Comparison of ENCODE assay signal across 12 cellular contexts in genomic region chr5:56534102-56534501, GRCh38.
DNase-seq lines count a peak whose midpoint lies in the region; ATAC-seq and TF ChIP-seq lines count a peak whose summit lies in the region.
"Had no signal": no experiment of that assay in that cellular context is flagged by ENCODE, and none has a peak within 500 bp of the region (broad histone marks: within the 10 kb centered on the region; RNA-seq: fewer than 3 reads in every experiment).

No MANE protein-coding gene starts in this region.

- intact Hi-C loops in IMR-90 (cut with micrococcal nuclease), result no loop called here

- peaks cover 11% of the 10 kb centered on the region for H3K4me1 ChIP-seq in CD4-positive, CD25-positive, alpha-beta regulatory T cell (ENCODE audit: control insufficient read depth, insufficient read depth, low read length, poor library complexity, severe bottlenecking)
- H3K4me1 ChIP-seq in IMR-90 (ENCODE audit: control insufficient read depth, insufficient read depth, low read length), result no peaks in the 10 kb centered on the region
- peaks cover 9% of the 10 kb centered on the region for H3K4me1 ChIP-seq in mesenchymal stem cell (ENCODE audit: control insufficient read depth, insufficient read depth, low read depth, low read length)

- no peak overlapping the region for H3K4me3 Mint-ChIP-seq in CD4-positive, CD25-positive, alpha-beta regulatory T cell
- H3K4me3 Mint-ChIP-seq: activated naive CD8-positive, alpha-beta T cell treated with anti-CD3 and anti-CD28 coated beads, Interleukin-2, amount 10 ng/mL, durations not matched to agents 7 days and 5 days; CD14-positive monocyte; GM23338 had no signal

- no CpG with 5 or more reads among the region's 4 CpGs for WGBS in IMR-90 (ENCODE audit: extremely low coverage in 2 of 2, insufficient read length in 1 of 2), 2 experiments
- WGBS in mesenchymal stem cell, result 74% methylated on average over 4 of the region's 4 CpGs

- H3K14ac ChIP-seq in IMR-90 (replicated peaks; ENCODE audit: low read depth, low read length) (no peak overlapping the region), mesenchymal stem cell (ENCODE audit: low read length in 2 of 2) (no peak overlapping the region)

- H4K5ac ChIP-seq in IMR-90 (ENCODE audit: low read depth, low read length), result no peak overlapping the region

- H2BK120ac ChIP-seq in IMR-90 (ENCODE audit: low read depth, low read length) (0 out of 2 replicates have a peak overlapping the region, but pooled peaks have one; percentile 83), mesenchymal stem cell (ENCODE audit: low read depth, low read length) (no peak overlapping the region)

- H3K79me1 ChIP-seq in IMR-90 (ENCODE audit: low read depth in 1 of 2, low read length in 2 of 2) (no peaks in the 10 kb centered on the region), mesenchymal stem cell (replicated peaks; ENCODE audit: low read length, poor library complexity, severe bottlenecking) (no peaks in the 10 kb centered on the region)

- TF ChIP-seq POLR2A in IMR-90 (IDR thresholded peaks at IDR 0.05; ENCODE audit: low read depth, low read length), result no peak

- H3K18ac ChIP-seq in IMR-90 (ENCODE audit: low read depth, low read length) (no peak overlapping the region), mesenchymal stem cell (ENCODE audit: low read depth in 1 of 2, low read length in 2 of 2) (no peak overlapping the region)

- no peak for TF ChIP-seq CTCF in IMR-90 (conservative IDR thresholded peaks at IDR 0.05; ENCODE audit: low read depth, low read length)

- in situ Hi-C loops in IMR-90 (cut with MboI; ENCODE audit: low sequenced_read_pairs), result no loop called here

- no peaks in the 10 kb centered on the region for H3K27me3 Mint-ChIP-seq in CD4-positive, CD25-positive, alpha-beta regulatory T cell

- no peak overlapping the region for H2BK5ac ChIP-seq in IMR-90 (ENCODE audit: low read depth, low read length, poor library complexity, severe bottlenecking)
- no peak overlapping the region for H2BK5ac ChIP-seq in mesenchymal stem cell (ENCODE audit: low read depth, low read length, poor library complexity, severe bottlenecking)

- H3K9me1 ChIP-seq in IMR-90 (ENCODE audit: insufficient read depth, low read length), result no peaks in the 10 kb centered on the region

- H2BK12ac ChIP-seq in mesenchymal stem cell (ENCODE audit: low read length in 2 of 2), result peak overlapping the region in 1 of 2 experiments; percentile 59

- H3K9me3 Mint-ChIP-seq in CD4-positive, CD25-positive, alpha-beta regulatory T cell, result peaks cover 0 to 4% (median 0%) of the 10 kb centered on the region in 7 donors
- H3K9me3 Mint-ChIP-seq: GM23338 had no signal

- TF ChIP-seq RAD21 in IMR-90 (IDR thresholded peaks at IDR 0.05; ENCODE audit: low read length), result no peak

- no peak overlapping the region for H2BK15ac ChIP-seq in IMR-90 (ENCODE audit: low read depth, low read length)
- no peak overlapping the region for H2BK15ac ChIP-seq in mesenchymal stem cell (ENCODE audit: low read depth, poor library complexity, severe bottlenecking)

- peak in 1 of 3 donors; percentile 90 for DNase-seq in CD4-positive, CD25-positive, alpha-beta regulatory T cell
- DNase-seq in IMR-90 (no peak), amniotic epithelial cell (ENCODE audit: low read depth) (peak; percentile 55), mesenchymal stem cell (no peak), Ammon's horn (ENCODE audit: low spot score) (no peak), NCI-H526 treated with DMSO at 0.1 percent for 48 hours (lab: John Stamatoyannopoulos, UW) (no peak)
- DNase-seq: activated naive CD8-positive, alpha-beta T cell treated with anti-CD3 and anti-CD28 coated beads, Interleukin-2, amount 10 ng/mL, durations not matched to agents 7 days and 5 days had no signal

- CTCF ChIA-PET in IMR-90 (lab: Yijun Ruan, JAX), result no interaction called here

- H3K56ac ChIP-seq in IMR-90 (ENCODE audit: extremely low read depth, insufficient read depth, low read length), result no peak overlapping the region

- dilution Hi-C loops in IMR-90 (cut with HindIII; ENCODE audit: low sequenced_read_pairs, unreplicated experiment), result no loop called here

- H3K4me3 ChIP-seq in CD4-positive, CD25-positive, alpha-beta regulatory T cell (ENCODE audit: low read depth, low read length), result no peak overlapping the region
- no peak overlapping the region for H3K4me3 ChIP-seq in IMR-90 (ENCODE audit: insufficient read depth, low read depth, low read length)
- no peak overlapping the region for H3K4me3 ChIP-seq in mesenchymal stem cell (ENCODE audit: insufficient read depth in 1 of 2, low read depth in 1 of 2, low read length in 2 of 2)
- H3K4me3 ChIP-seq: GM23338, lung had no signal

- no peak overlapping the region for H2AFZ ChIP-seq in IMR-90 (replicated peaks; ENCODE audit: low read length, poor library complexity)
- H2AFZ ChIP-seq in mesenchymal stem cell (ENCODE audit: low read depth, low read length), result no peak overlapping the region
- H2AFZ ChIP-seq: GM23338 had no signal

- H3K27me3 ChIP-seq in CD4-positive, CD25-positive, alpha-beta regulatory T cell (ENCODE audit: control insufficient read depth, insufficient read depth, low read length), result no peaks in the 10 kb centered on the region
- H3K27me3 ChIP-seq in IMR-90 (ENCODE audit: control insufficient read depth, insufficient read depth, low read length) (no peaks in the 10 kb centered on the region), mesenchymal stem cell (ENCODE audit: control insufficient read depth in 1 of 2, insufficient read depth in 1 of 2, low read length in 2 of 2) (peaks cover 0 to 21% of the 10 kb centered on the region in 2 experiments)

- H3K4me2 ChIP-seq in IMR-90 (ENCODE audit: low read depth, low read length) (no peak overlapping the region), mesenchymal stem cell (ENCODE audit: low read length, poor library complexity, severe bottlenecking) (no peak overlapping the region)
- H3K4me2 ChIP-seq: GM23338 had no signal

- no peak overlapping the region for H3K27ac ChIP-seq in CD4-positive, CD25-positive, alpha-beta regulatory T cell (ENCODE audit: insufficient read depth, low read length, poor library complexity, severe bottlenecking)
- H3K27ac ChIP-seq in IMR-90 (ENCODE audit: insufficient read depth, low read length) (no peak overlapping the region), mesenchymal stem cell (ENCODE audit: low read length, poor library complexity, severe bottlenecking) (no peak overlapping the region)

- H2AK9ac ChIP-seq in IMR-90 (replicated peaks; ENCODE audit: low read depth, low read length, poor library complexity), result no peak overlapping the region

- peak; percentile 87 to 91 for ATAC-seq in CD4-positive, CD25-positive, alpha-beta regulatory T cell (ENCODE audit: low read depth in 2 of 2)
- ATAC-seq in IMR-90 (ENCODE audit: low read depth), result no peak
- no peak for ATAC-seq in HG02623 (IDR thresholded peaks at IDR 0.05; ENCODE audit: unreplicated experiment)
- ATAC-seq in GM21737 (IDR thresholded peaks at IDR 0.05; ENCODE audit: unreplicated experiment), result no peak
- ATAC-seq: GM23338 had no signal

- peak overlapping the region; percentile 8; the same call in 1 of the 2 replicates for H3K4ac ChIP-seq in IMR-90 (ENCODE audit: low read depth, low read length)
- H3K4ac ChIP-seq in mesenchymal stem cell (ENCODE audit: low read depth in 1 of 2, low read length in 2 of 2), result no peak overlapping the region

- no peaks in the 10 kb centered on the region for H3K9me3 ChIP-seq in CD4-positive, CD25-positive, alpha-beta regulatory T cell (ENCODE audit: control insufficient read depth in 2 of 2, low read length in 2 of 2)
- no peaks in the 10 kb centered on the region for H3K9me3 ChIP-seq in IMR-90 (ENCODE audit: control insufficient read depth, insufficient read depth, low read length)
- no peaks in the 10 kb centered on the region for H3K9me3 ChIP-seq in mesenchymal stem cell (ENCODE audit: control insufficient read depth, low read length)

- H3K9ac ChIP-seq in IMR-90 (ENCODE audit: low read depth, low read length), result no peak overlapping the region
- H3K9ac ChIP-seq in mesenchymal stem cell (ENCODE audit: low read length), result no peak overlapping the region

- H4K20me1 ChIP-seq in IMR-90 (ENCODE audit: insufficient read depth, low read length), result no peaks in the 10 kb centered on the region

- no peak overlapping the region for H2AK5ac ChIP-seq in IMR-90 (ENCODE audit: low read depth, low read length)
- peak overlapping the region; percentile 98 for H2AK5ac ChIP-seq in mesenchymal stem cell (ENCODE audit: low read length, severe bottlenecking)

- H3K4me1 Mint-ChIP-seq in CD4-positive, CD25-positive, alpha-beta regulatory T cell, result peaks cover 7 to 14% (median 10%) of the 10 kb centered on the region in 4 donors

- H3K36me3 Mint-ChIP-seq in CD4-positive, CD25-positive, alpha-beta regulatory T cell, result no peaks in the 10 kb centered on the region
- H3K36me3 Mint-ChIP-seq: activated naive CD8-positive, alpha-beta T cell treated with anti-CD3 and anti-CD28 coated beads, Interleukin-2, amount 10 ng/mL, durations not matched to agents 7 days and 5 days; CD14-positive monocyte had no signal

- H4K8ac ChIP-seq in IMR-90 (ENCODE audit: low read depth in 2 of 2, low read length in 2 of 2), result no peak overlapping the region
- H4K8ac ChIP-seq in mesenchymal stem cell (ENCODE audit: low read length), result no peak overlapping the region

- POLR2A ChIA-PET in IMR-90 (lab: Charles Lee; ENCODE audit: unreplicated experiment), result no interaction called here

- H3K27ac Mint-ChIP-seq in CD4-positive, CD25-positive, alpha-beta regulatory T cell, result peak overlapping the region in 2 of 3 donors; percentile 48 to 72
- H3K27ac Mint-ChIP-seq: activated naive CD8-positive, alpha-beta T cell treated with anti-CD3 and anti-CD28 coated beads, Interleukin-2, amount 10 ng/mL, durations not matched to agents 7 days and 5 days; CD14-positive monocyte; GM23338 had no signal

- no peaks in the 10 kb centered on the region for H3K36me3 ChIP-seq in CD4-positive, CD25-positive, alpha-beta regulatory T cell (ENCODE audit: control insufficient read depth, insufficient read depth, low read length)
- H3K36me3 ChIP-seq in IMR-90 (ENCODE audit: control insufficient read depth, insufficient read depth, low read length) (no peaks in the 10 kb centered on the region), mesenchymal stem cell (ENCODE audit: control insufficient read depth in 1 of 2, insufficient read depth in 2 of 2, low read depth in 1 of 2, low read length in 2 of 2) (no peaks in the 10 kb centered on the region)

- no peak overlapping the region; the same call in 1 of the 2 replicates for H3K23ac ChIP-seq in IMR-90 (ENCODE audit: low read depth, low read length)
- no peak overlapping the region for H3K23ac ChIP-seq in mesenchymal stem cell (ENCODE audit: low read length in 2 of 2)

- H2BK20ac ChIP-seq in IMR-90 (ENCODE audit: low read depth, low read length), result peak overlapping the region; percentile 42; the same call in 1 of the 2 replicates

- no peak overlapping the region for H4K91ac ChIP-seq in IMR-90 (ENCODE audit: insufficient read depth, low read depth, low read length)
- no peak overlapping the region for H4K91ac ChIP-seq in mesenchymal stem cell (ENCODE audit: low read length)

- BruUV-seq in IMR-90 (replicated peaks; lab: Mats Ljungman, UMichigan), result no TSS peak

TF ChIP-seq in IMR-90, 13 proteins besides CTCF, POLR2A, EP300 and RAD21 (continues in another document):
- no peak for TF ChIP-seq CHD1 (IDR thresholded peaks at IDR 0.05; ENCODE audit: low read depth, low read length)
- no peak for TF ChIP-seq NFE2L2 (IDR thresholded peaks at IDR 0.05; ENCODE audit: low read depth, low read length)

Comparison
In these comparisons a context has a peak if more than half of its experiments do, and no peak if none do; other contexts are left out.
1. ATAC-seq: peak in CD4-positive, CD25-positive, alpha-beta regulatory T cell (2 of 2); none in IMR-90 (single experiment), HG02623 (single experiment) and GM21737 (single experiment).